8 cellular contexts compared by ENCODE assay signal in genomic region chr5:141825836-141826560, GRCh38. TPM values are rescaled to one million over a fixed set of nuclear protein-coding genes. Genes with fewer than 3 reads are reported as not detected.
DNase-seq lines count a peak whose midpoint lies in the region; ATAC-seq and TF ChIP-seq lines count a peak whose summit lies in the region.

No MANE protein-coding gene starts in this region.

- peaks cover 9% of the 10 kb centered on the region for H3K27me3 Mint-ChIP-seq in activated T-cell treated with anti-CD3 and anti-CD28 coated beads, Interleukin-2, amount 50 U/mL, for 72 hours (ENCODE audit: low read depth)

- H3K4me3 ChIP-seq in epithelial cell of proximal tubule (ENCODE audit: low read depth, low read length) (no peak overlapping the region), stomach (no peak overlapping the region), lower leg skin (ENCODE audit: low read depth, poor library complexity, severe bottlenecking) (no peak overlapping the region)

- no peaks in the 10 kb centered on the region for H3K36me3 Mint-ChIP-seq in activated T-cell treated with anti-CD3 and anti-CD28 coated beads, Interleukin-2, amount 50 U/mL, for 72 hours (ENCODE audit: insufficient read depth in 2 of 2)

- no peak overlapping the region for H3K27ac ChIP-seq in stomach

- H3K36me3 ChIP-seq in stomach, result no peaks in the 10 kb centered on the region

- DNase-seq in activated T-cell treated with anti-CD3 and anti-CD28 coated beads, Interleukin-2, amount 50 U/mL, for 72 hours, result peak in 1 of 2 donors; percentile 24
- DNase-seq in activated T-cell treated with anti-CD3 and anti-CD28 coated beads, Interleukin-2, amount 50 U/mL, for 48 hours, result no peak
- DNase-seq in NCI-H460 (ENCODE audit: extremely low read depth, low read depth), result peak; percentile 18
- no peak for DNase-seq in epithelial cell of proximal tubule (ENCODE audit: low read depth)
- DNase-seq in stomach, result no peak
- DNase-seq in NCI-H226, result no peak
- no peak for DNase-seq in stimulated activated CD8-positive, alpha-beta memory T cell treated with anti-CD3 and anti-CD28 coated beads, Interleukin-4, amount 100 ng/mL, for 48 hours
- DNase-seq in lower leg skin (ENCODE audit: low spot score in 2 of 2), result no peak

- H3K4me1 Mint-ChIP-seq in activated T-cell treated with anti-CD3 and anti-CD28 coated beads, Interleukin-2, amount 50 U/mL, for 72 hours (ENCODE audit: low read depth), result no peaks in the 10 kb centered on the region

- no peak overlapping the region for H3K4me3 Mint-ChIP-seq in activated T-cell treated with anti-CD3 and anti-CD28 coated beads, Interleukin-2, amount 50 U/mL, for 72 hours

- TF ChIP-seq POLR2A in stomach (IDR thresholded peaks at IDR 0.05) (no peak), lower leg skin (IDR thresholded peaks at IDR 0.05) (no peak)

- H3K9me3 ChIP-seq in stomach, result no peaks in the 10 kb centered on the region

- 46 to 60% (median 52%) methylated on average over 10 of the region's 10 CpGs for WGBS in stomach, 5 donors
- 43 to 47% methylated on average over 10 of the region's 10 CpGs for WGBS in lower leg skin, 2 donors

- peak; percentile 60 for TF ChIP-seq CTCF in epithelial cell of proximal tubule (conservative IDR thresholded peaks at IDR 0.05; ENCODE audit: low read depth, low read length)
- peak in 4 of 7 experiments; percentile 8 to 32 (median 12) for TF ChIP-seq CTCF in stomach (IDR thresholded peaks at IDR 0.05)
- TF ChIP-seq CTCF in lower leg skin (IDR thresholded peaks at IDR 0.05), result no peak

- ATAC-seq in activated T-cell treated with anti-CD3 and anti-CD28 coated beads, Interleukin-2, amount 50 U/mL, for 72 hours (replicated peaks in 1 of 2), result peak; percentile 45 to 55

- H3K27ac Mint-ChIP-seq in activated T-cell treated with anti-CD3 and anti-CD28 coated beads, Interleukin-2, amount 50 U/mL, for 72 hours, result no peak overlapping the region

- H3K9me3 Mint-ChIP-seq in activated T-cell treated with anti-CD3 and anti-CD28 coated beads, Interleukin-2, amount 50 U/mL, for 72 hours, result no peaks in the 10 kb centered on the region

- intact Hi-C loops in stomach (cut with DNase I; ENCODE audit: low total_unique reads), result no loop called here
- intact Hi-C loops in lower leg skin (cut with DNase I; ENCODE audit: low total_unique reads), result no loop called here

- peaks cover 0 to 11% (median 0%) of the 10 kb centered on the region in 4 donors for H3K4me1 ChIP-seq in stomach

- H3K27me3 ChIP-seq in stomach, result peaks cover 0 to 12% (median 3%) of the 10 kb centered on the region in 3 donors

- TF ChIP-seq EP300 in stomach (IDR thresholded peaks at IDR 0.05), result no peak

RNA-seq across cellular contexts. Expression of gene PCDH1, which starts 52.2 kb away (rescaled TPM):
- total RNA-seq in activated T-cell treated with anti-CD3 and anti-CD28 coated beads, Interleukin-2, amount 50 U/mL, for 72 hours, result under 1 TPM in 1 of 2 donors, not detected in 1; 0.25 TPM
- 3.3 TPM in 2 replicates for total RNA-seq in NCI-H460 (2014; rRNA removed; shearing (Covaris generic))
- polyA plus RNA-seq in NCI-H460 (2014; cell fraction: nucleus; rRNA removed), result 0.67 and 0.69 TPM in 2 replicates
- total RNA-seq in epithelial cell of proximal tubule, result 9.6 and 17.4 TPM in 2 replicates
- total RNA-seq in stomach, result 10 to 100 TPM; 35.3 to 96.9 (median 79.1) TPM
- polyA plus RNA-seq in stomach, result 10 to 100 TPM in 2 of 3 donors, 1 to 10 TPM in 1; 8.7 to 20.9 (median 10.6) TPM
- 100 to 1,000 TPM in 2 of 4 donors, 10 to 100 TPM in 2; 85.1 to 172 (median 119) TPM for total RNA-seq in lower leg skin

Comparison
In these comparisons a context has a peak if more than half of its experiments do, and no peak if none do; other contexts are left out.
1. CTCF ChIP-seq: peak in epithelial cell of proximal tubule (single experiment) and stomach (4 of 7); none in lower leg skin (0 of 3).